Comparison of ENCODE assay signal across 8 cellular contexts in genomic region chr17:67994827-67995567, GRCh38. TPM values are rescaled to one million over a fixed set of nuclear protein-coding genes. Genes with fewer than 3 reads are reported as not detected.
A peak's percentile ranks its signal among the peaks of the same experiment; 100 is the strongest.
DNase-seq lines count a peak whose midpoint lies in the region; ATAC-seq, FAIRE-seq and TF ChIP-seq lines count a peak whose summit lies in the region.

No MANE protein-coding gene starts in this region.

- H3K9ac ChIP-seq in astrocyte (ENCODE audit: low read length) (peak overlapping the region; percentile 73), skeletal muscle tissue (ENCODE audit: low read depth in 1 of 3, low read length in 3 of 3) (peak overlapping the region; percentile 70 to 77 (median 75))

- H3K9me3 ChIP-seq in astrocyte (ENCODE audit: insufficient read depth, low read depth, low read length) (no peaks in the 10 kb centered on the region), skeletal muscle tissue (ENCODE audit: control insufficient read depth in 3 of 3, low read length in 3 of 3) (no peaks in the 10 kb centered on the region)

- no peaks in the 10 kb centered on the region for H3K9me3 Mint-ChIP-seq in astrocyte (ENCODE audit: unreplicated experiment)

- H3K27me3 Mint-ChIP-seq in astrocyte (ENCODE audit: low read depth, unreplicated experiment) = peaks cover 9% of the 10 kb centered on the region

- H3K4me1 Mint-ChIP-seq in astrocyte (ENCODE audit: low read depth, unreplicated experiment) = peaks cover 13% of the 10 kb centered on the region

- H3K4me3 ChIP-seq in LNCaP clone FGC (ENCODE audit: low read depth, low read length) = peak overlapping the region; percentile 70
- H3K4me3 ChIP-seq in astrocyte (ENCODE audit: insufficient read depth, low read depth, low read length) = peak overlapping the region; percentile 71
- H3K4me3 ChIP-seq in iPS-11a (ENCODE audit: low read depth, low read length) = peak overlapping the region; percentile 51
- H3K4me3 ChIP-seq in skeletal muscle tissue (ENCODE audit: low read length in 3 of 3) = peak overlapping the region; percentile 73 to 91 (median 74)

- H4K20me1 ChIP-seq in astrocyte (ENCODE audit: insufficient read depth, low read length) = no peaks in the 10 kb centered on the region

- ATAC-seq in GM18861 (IDR thresholded peaks at IDR 0.05; ENCODE audit: unreplicated experiment) (no peak), HG03521 (IDR thresholded peaks at IDR 0.05; ENCODE audit: unreplicated experiment) (no peak)

- no peaks in the 10 kb centered on the region for H3K36me3 ChIP-seq in astrocyte (ENCODE audit: insufficient read depth, low read length)
- H3K36me3 ChIP-seq in skeletal muscle tissue (ENCODE audit: control insufficient read depth in 3 of 3, insufficient read depth in 3 of 3, low read length in 3 of 3) = no peaks in the 10 kb centered on the region

- H2AFZ ChIP-seq in astrocyte (ENCODE audit: low read depth, low read length) = no peak overlapping the region

- no peaks in the 10 kb centered on the region for H3K36me3 Mint-ChIP-seq in astrocyte (ENCODE audit: low read depth, unreplicated experiment)

- peak; percentile 37 for FAIRE-seq in astrocyte (lab: Jason Lieb, UNC)

- H3K4me2 ChIP-seq in astrocyte (ENCODE audit: low read length) = peak overlapping the region; percentile 99

- H3K4me1 ChIP-seq in astrocyte (ENCODE audit: insufficient read depth, low read length) = peaks cover 23% of the 10 kb centered on the region
- H3K4me1 ChIP-seq in skeletal muscle tissue (ENCODE audit: control insufficient read depth in 3 of 3, insufficient read depth in 3 of 3, low read length in 3 of 3) = peaks cover 16 to 21% (median 18%) of the 10 kb centered on the region in 3 donors

- peak overlapping the region; percentile 72 for H3K4me3 Mint-ChIP-seq in astrocyte (ENCODE audit: unreplicated experiment)

- DNase-seq in DMS53 treated with DMSO at 0.1 percent for 48 hours (lab: John Stamatoyannopoulos, UW; ENCODE audit: unreplicated experiment) (peak; percentile 40), LNCaP clone FGC (ENCODE audit: low read depth) (no peak), astrocyte (ENCODE audit: low read depth) (peak; percentile 69), activated gamma-delta T cell treated with Interleukin-2 at 50 U/mL for 16 hours (no peak)

- H3K27me3 ChIP-seq in astrocyte (ENCODE audit: insufficient read depth, low read length) (no peaks in the 10 kb centered on the region), skeletal muscle tissue (ENCODE audit: control insufficient read depth in 3 of 3, insufficient read depth in 3 of 3, low read length in 3 of 3) (no peaks in the 10 kb centered on the region)

- TF ChIP-seq CTCF in LNCaP clone FGC (IDR thresholded peaks at IDR 0.05; ENCODE audit: control insufficient read depth, extremely low read depth, insufficient read depth) = no peak
- TF ChIP-seq CTCF in astrocyte (IDR thresholded peaks at IDR 0.05; ENCODE audit: insufficient read depth, low read depth, low read length) = no peak

- no peaks in the 10 kb centered on the region for H3K79me2 ChIP-seq in astrocyte (ENCODE audit: insufficient read depth, low read length)

- H3K27ac Mint-ChIP-seq in astrocyte (ENCODE audit: unreplicated experiment) = no peak overlapping the region

- peak overlapping the region; percentile 25 for H3K27ac ChIP-seq in astrocyte (ENCODE audit: low read depth, low read length)
- H3K27ac ChIP-seq in skeletal muscle tissue (ENCODE audit: low read depth, low read length) = peak overlapping the region; percentile 58

RNA-seq across cellular contexts. Expression of gene C17orf58, which starts 1.3 kb away (rescaled TPM):
- total RNA-seq in astrocyte (8.5 and 9.2 TPM in 2 replicates), skeletal muscle tissue (12.0 TPM)

RNA-seq across cellular contexts. Expression of gene KPNA2, which starts 40.5 kb away (rescaled TPM):
- total RNA-seq in astrocyte (183 and 208 TPM in 2 replicates), skeletal muscle tissue (31.3 TPM)

Comparison
In these comparisons a context has a peak if more than half of its experiments do, and no peak if none do; other contexts are left out.
1. DNase-seq: peak in DMS53 treated with DMSO at 0.1 percent for 48 hours (single experiment) and astrocyte (single experiment); none in LNCaP clone FGC (single experiment) and activated gamma-delta T cell treated with Interleukin-2 at 50 U/mL for 16 hours (single experiment).
2. Peak in every context shown above with its lines, with median percentiles within 50 percentile points of each other: H3K4me3 ChIP-seq.